ENCODE assay signal across 8 cellular contexts in genomic region chr22:31286360-31287255, GRCh38.
DNase-seq lines count a peak whose midpoint lies in the region; ATAC-seq lines count a peak whose summit lies in the region.

No MANE protein-coding gene starts in this region.

- H3K36me3 Mint-ChIP-seq in stimulated activated memory B cell treated with anti-CD40 and anti-IgM and Interleukin-4, amounts not matched to agents 10 μg/mL and 1 μg/mL and 100 μg/mL, for 72 hours = peaks cover 36% of the 10 kb centered on the region

- no peaks in the 10 kb centered on the region for H3K27me3 Mint-ChIP-seq in stimulated activated memory B cell treated with anti-CD40 and anti-IgM and Interleukin-4, amounts not matched to agents 10 μg/mL and 1 μg/mL and 100 μg/mL, for 72 hours

- H3K4me3 Mint-ChIP-seq in stimulated activated memory B cell treated with anti-CD40 and anti-IgM and Interleukin-4, amounts not matched to agents 10 μg/mL and 1 μg/mL and 100 μg/mL, for 72 hours = no peak overlapping the region

- peak; percentile 56 for ATAC-seq in stimulated activated memory B cell treated with anti-CD40 and anti-IgM and Interleukin-4, amounts not matched to agents 10 μg/mL and 1 μg/mL and 100 μg/mL, for 72 hours

- H3K4me1 Mint-ChIP-seq in stimulated activated memory B cell treated with anti-CD40 and anti-IgM and Interleukin-4, amounts not matched to agents 10 μg/mL and 1 μg/mL and 100 μg/mL, for 72 hours = peaks cover 57% of the 10 kb centered on the region

- DNase-seq in Kasumi-1 (lab: John Stamatoyannopoulos, UW) (peak; percentile 87 to 91), activated T-cell treated with anti-CD3 and anti-CD28 coated beads for 48 hours (ENCODE audit: low read depth) (peak; percentile 38), germinal center (ENCODE audit: low spot score) (peak; percentile 65), middle frontal gyrus (ENCODE audit: extremely low spot score, low spot score) (no peak), SHP77 (lab: John Stamatoyannopoulos, UW) (no peak), retina (no peak), COLO668 (lab: John Stamatoyannopoulos, UW; ENCODE audit: unreplicated experiment) (no peak)

- peak overlapping the region; percentile 100 for H3K27ac Mint-ChIP-seq in stimulated activated memory B cell treated with anti-CD40 and anti-IgM and Interleukin-4, amounts not matched to agents 10 μg/mL and 1 μg/mL and 100 μg/mL, for 72 hours

- no peaks in the 10 kb centered on the region for H3K9me3 Mint-ChIP-seq in stimulated activated memory B cell treated with anti-CD40 and anti-IgM and Interleukin-4, amounts not matched to agents 10 μg/mL and 1 μg/mL and 100 μg/mL, for 72 hours

Comparison
In these comparisons a context has a peak if more than half of its experiments do, and no peak if none do; other contexts are left out.
1. DNase-seq: peak in Kasumi-1 (2 of 2), activated T-cell treated with anti-CD3 and anti-CD28 coated beads for 48 hours (single experiment) and germinal center (single experiment); none in middle frontal gyrus (single experiment), SHP77 (0 of 2), retina (single experiment) and COLO668 (single experiment).